ENCODE assay signal across 25 cellular contexts in the genomic region with DNA sequence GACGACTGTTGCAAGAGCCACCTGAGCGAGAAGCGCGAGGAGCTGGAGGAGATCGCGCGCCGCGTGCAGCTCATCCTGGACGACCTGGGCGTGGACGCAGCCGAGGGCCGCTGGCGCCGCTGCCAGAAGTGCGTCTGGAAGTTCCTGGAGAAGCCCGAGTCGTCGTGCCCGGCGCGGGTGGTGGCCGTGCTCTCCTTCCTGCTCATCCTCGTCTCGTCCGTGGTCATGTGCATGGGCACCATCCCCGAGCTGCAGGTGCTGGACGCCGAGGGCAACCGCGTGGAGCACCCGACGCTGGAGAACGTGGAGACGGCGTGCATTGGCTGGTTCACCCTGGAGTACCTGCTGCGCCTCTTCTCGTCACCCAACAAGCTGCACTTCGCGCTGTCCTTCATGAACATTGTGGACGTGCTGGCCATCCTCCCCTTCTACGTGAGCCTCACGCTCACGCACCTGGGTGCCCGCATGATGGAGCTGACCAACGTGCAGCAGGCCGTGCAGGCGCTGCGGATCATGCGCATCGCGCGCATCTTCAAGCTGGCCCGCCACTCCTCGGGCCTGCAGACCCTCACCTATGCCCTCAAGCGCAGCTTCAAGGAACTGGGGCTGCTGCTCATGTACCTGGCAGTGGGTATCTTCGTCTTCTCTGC. TPM values are rescaled to one million over a fixed set of nuclear protein-coding genes. Genes with fewer than 3 reads are reported as not detected.
DNase-seq lines count a peak whose midpoint lies in the region; ATAC-seq and TF ChIP-seq lines count a peak whose summit lies in the region.
"Had no signal": no experiment of that assay in that cellular context is flagged by ENCODE, and none has a peak within 500 bp of the region (broad histone marks: within the 10 kb centered on the region; RNA-seq: fewer than 3 reads in every experiment).

No MANE protein-coding gene starts in this region.

- no peak overlapping the region for H2BK15ac ChIP-seq in IMR-90 (ENCODE audit: low read depth, low read length)

- H3K9me1 ChIP-seq in IMR-90 (ENCODE audit: insufficient read depth, low read length): peaks cover 4% of the 10 kb centered on the region; the same call in 1 of the 2 replicates

- intact Hi-C loops in IMR-90 (cut with micrococcal nuclease) (loop anchor here (5.0 kb wide), 1 partner anchor 81 kb away; no protein-coding TSS in a partner anchor), sigmoid colon (cut with DNase I) (loop anchor here (5.0 to 10.0 kb wide), 2 partner anchors 81 to 212 kb away; no protein-coding TSS in a partner anchor)

- H3K9me3 ChIP-seq in IMR-90 (ENCODE audit: control insufficient read depth, insufficient read depth, low read length) (no peaks in the 10 kb centered on the region), iPS-15b (ENCODE audit: control insufficient read depth, insufficient read depth, low read length) (no peaks in the 10 kb centered on the region), sigmoid colon (no peaks in the 10 kb centered on the region)
- H3K9me3 ChIP-seq: HAP-1, testis had no signal

- no peak overlapping the region for H2AK9ac ChIP-seq in IMR-90 (replicated peaks; ENCODE audit: low read depth, low read length, poor library complexity)

- peaks cover 2% of the 10 kb centered on the region for H3K4me1 Mint-ChIP-seq in activated CD4-positive, alpha-beta T cell treated with anti-CD3 and anti-CD28 coated beads, Interleukin-2, amount 10 ng/mL, durations not matched to agents 7 days and 5 days

- no peak overlapping the region for H3K56ac ChIP-seq in IMR-90 (ENCODE audit: extremely low read depth, insufficient read depth, low read length)

- H3K23ac ChIP-seq in IMR-90 (ENCODE audit: low read depth, low read length): no peak overlapping the region

- H4K91ac ChIP-seq in IMR-90 (ENCODE audit: insufficient read depth, low read depth, low read length): no peak overlapping the region

- in situ Hi-C loops in IMR-90 (cut with MboI; ENCODE audit: low sequenced_read_pairs): no loop called here

- peaks cover 0 to 28% of the 10 kb centered on the region in 2 experiments; a peak in 2 of 4 replicates for H3K79me1 ChIP-seq in IMR-90 (ENCODE audit: low read depth in 1 of 2, low read length in 2 of 2)

- no peak overlapping the region for H2BK5ac ChIP-seq in IMR-90 (ENCODE audit: low read depth, low read length, poor library complexity, severe bottlenecking)

- H3K9ac ChIP-seq in IMR-90 (ENCODE audit: low read depth, low read length): no peak overlapping the region
- H3K9ac ChIP-seq in iPS-15b (ENCODE audit: low read depth, low read length): no peak overlapping the region
- H3K9ac ChIP-seq: parathyroid adenoma had no signal

- peaks cover 32% of the 10 kb centered on the region for H3K27me3 Mint-ChIP-seq in activated CD4-positive, alpha-beta T cell treated with anti-CD3 and anti-CD28 coated beads, Interleukin-2, amount 10 ng/mL, durations not matched to agents 7 days and 5 days

- no peak for TF ChIP-seq EP300 in sigmoid colon (IDR thresholded peaks at IDR 0.05)

- H2AFZ ChIP-seq in IMR-90 (replicated peaks; ENCODE audit: low read length, poor library complexity): peak overlapping the region; percentile 33
- H2AFZ ChIP-seq: parathyroid adenoma had no signal

- no TSS peak for BruUV-seq in IMR-90 (replicated peaks; lab: Mats Ljungman, UMichigan)

- H3K27ac ChIP-seq in IMR-90 (ENCODE audit: insufficient read depth, low read length) (no peak overlapping the region), sigmoid colon (peak overlapping the region in 1 of 4 donors; percentile 38)
- H3K27ac ChIP-seq: 22Rv1, parathyroid adenoma, testis, VCaP had no signal

- TF ChIP-seq RAD21 in IMR-90 (IDR thresholded peaks at IDR 0.05; ENCODE audit: low read length): no peak

- CTCF ChIA-PET in IMR-90 (lab: Yijun Ruan, JAX): interaction anchor here (1.0 to 1.9 kb wide), 3 partner anchors 12 to 80 kb away, joined by 3 to 7 read pairs (median 3); no protein-coding TSS in a partner anchor
- CTCF ChIA-PET in activated CD4-positive, alpha-beta T cell treated with anti-CD3 and anti-CD28 coated beads, Interleukin-2, amount 10 ng/mL, durations not matched to agents 7 days and 5 days (lab: Charles Lee): interaction anchor here (0.9 to 1.4 kb wide), 2 partner anchors 9 to 49 kb away, joined by 4 to 5 read pairs; no protein-coding TSS in a partner anchor

- H3K4me3 ChIP-seq in IMR-90 (ENCODE audit: insufficient read depth, low read depth, low read length): no peak overlapping the region
- H3K4me3 ChIP-seq in iPS-15b (ENCODE audit: low read depth, low read length): peak overlapping the region; percentile 45
- H3K4me3 ChIP-seq in sigmoid colon: no peak overlapping the region
- H3K4me3 ChIP-seq: HAP-1 had no signal

- ATAC-seq in IMR-90 (ENCODE audit: low read depth) (no peak), GM21529 (IDR thresholded peaks at IDR 0.05; ENCODE audit: unreplicated experiment) (no peak), GM21528 (IDR thresholded peaks at IDR 0.05; ENCODE audit: low FRiP score, unreplicated experiment) (no peak)

- H3K9me3 Mint-ChIP-seq in activated CD4-positive, alpha-beta T cell treated with anti-CD3 and anti-CD28 coated beads, Interleukin-2, amount 10 ng/mL, durations not matched to agents 7 days and 5 days: no peaks in the 10 kb centered on the region
- H3K9me3 Mint-ChIP-seq: activated T-helper 2 cell treated with anti-CD3 and anti-CD28 coated beads, Interferon-gamma antibody, Interleukin-2, Interleukin-4, amounts not matched to agents 10 μg/mL and 5 μg/mL and 100 μg/mL, durations not matched to agents 14 hours and 24 hours and 36 hours had no signal

- no peak overlapping the region for H2BK20ac ChIP-seq in IMR-90 (ENCODE audit: low read depth, low read length)

- no peak overlapping the region for H2AK5ac ChIP-seq in IMR-90 (ENCODE audit: low read depth, low read length)

- DNase-seq in DMS53 (lab: John Stamatoyannopoulos, UW) (peak; percentile 57), DMS53 treated with DMSO at 0.1 percent for 48 hours (lab: John Stamatoyannopoulos, UW; ENCODE audit: unreplicated experiment) (no peak), IMR-90 (no peak), sigmoid colon (peak; percentile 60)
- no peak for DNase-seq in activated CD4-positive, alpha-beta T cell treated with anti-CD3 and anti-CD28 coated beads, Interleukin-2, amount 10 ng/mL, durations not matched to agents 7 days and 5 days
- DNase-seq: amygdala, C1 segment of cervical spinal cord, cerebellar nuclear complex, DMS79, hypothalamus, Kasumi-1, midbrain, NCI-H1105 treated with DMSO at 0.1 percent for 48 hours, NCI-H2171 treated with DMSO at 0.1 percent for 48 hours, RPMI8226, testis had no signal

- H3K27ac Mint-ChIP-seq in activated CD4-positive, alpha-beta T cell treated with anti-CD3 and anti-CD28 coated beads, Interleukin-2, amount 10 ng/mL, durations not matched to agents 7 days and 5 days: no peak overlapping the region
- H3K27ac Mint-ChIP-seq: activated T-helper 2 cell treated with anti-CD3 and anti-CD28 coated beads, Interferon-gamma antibody, Interleukin-2, Interleukin-4, amounts not matched to agents 10 μg/mL and 5 μg/mL and 100 μg/mL, durations not matched to agents 14 hours and 24 hours and 36 hours had no signal

- POLR2A ChIA-PET in IMR-90 (lab: Charles Lee; ENCODE audit: unreplicated experiment): interaction anchor here (0.5 kb wide), 1 partner anchor 195 kb away, joined by 3 read pairs; no protein-coding TSS in a partner anchor
- POLR2A ChIA-PET in activated CD4-positive, alpha-beta T cell treated with anti-CD3 and anti-CD28 coated beads, Interleukin-2, amount 10 ng/mL, durations not matched to agents 7 days and 5 days (lab: Charles Lee): interaction anchor here (0.5 kb wide), 1 partner anchor 371 kb away, joined by 3 read pairs; no protein-coding TSS in a partner anchor

- H3K4ac ChIP-seq in IMR-90 (ENCODE audit: low read depth, low read length): 0 out of 2 replicates have a peak overlapping the region, but pooled peaks have one; percentile 33

- no peak overlapping the region; the same call in 1 of the 2 replicates for H3K4me2 ChIP-seq in IMR-90 (ENCODE audit: low read depth, low read length)

- no peak overlapping the region for H4K8ac ChIP-seq in IMR-90 (ENCODE audit: low read depth in 2 of 2, low read length in 2 of 2)

- H4K20me1 ChIP-seq in IMR-90 (ENCODE audit: insufficient read depth, low read length): no peaks in the 10 kb centered on the region

- TF ChIP-seq POLR2A in IMR-90 (IDR thresholded peaks at IDR 0.05; ENCODE audit: low read depth, low read length): no peak
- no peak for TF ChIP-seq POLR2A in sigmoid colon (IDR thresholded peaks at IDR 0.05)

- no peaks in the 10 kb centered on the region for H3K27me3 ChIP-seq in IMR-90 (ENCODE audit: control insufficient read depth, insufficient read depth, low read length)
- peaks cover 31% of the 10 kb centered on the region for H3K27me3 ChIP-seq in iPS-15b (ENCODE audit: control insufficient read depth, insufficient read depth, low read length)
- peaks cover 4 to 29% (median 16%) of the 10 kb centered on the region in 3 donors for H3K27me3 ChIP-seq in sigmoid colon
- H3K27me3 ChIP-seq: testis had no signal

- H2BK120ac ChIP-seq in IMR-90 (ENCODE audit: low read depth, low read length): no peak overlapping the region

- TF ChIP-seq CTCF in IMR-90 (conservative IDR thresholded peaks at IDR 0.05; ENCODE audit: low read depth, low read length) (no peak), sigmoid colon (IDR thresholded peaks at IDR 0.05) (no peak)

- H4K5ac ChIP-seq in IMR-90 (ENCODE audit: low read depth, low read length): no peak overlapping the region

- dilution Hi-C loops in IMR-90 (cut with HindIII; ENCODE audit: low sequenced_read_pairs, unreplicated experiment): no loop called here

- no peak overlapping the region for H3K18ac ChIP-seq in IMR-90 (ENCODE audit: low read depth, low read length)

- H3K36me3 Mint-ChIP-seq in activated CD4-positive, alpha-beta T cell treated with anti-CD3 and anti-CD28 coated beads, Interleukin-2, amount 10 ng/mL, durations not matched to agents 7 days and 5 days (ENCODE audit: low read depth): no peaks in the 10 kb centered on the region

- WGBS in IMR-90 (ENCODE audit: extremely low coverage in 2 of 2, insufficient read length in 1 of 2), 2 experiments: 94% methylated on average over 37 of the region's 58 CpGs; no CpG with 5 or more reads in 1 of the 2 experiments
- WGBS in sigmoid colon, 2 donors: 86 to 89% methylated on average over 58 of the region's 58 CpGs

- H3K14ac ChIP-seq in IMR-90 (replicated peaks; ENCODE audit: low read depth, low read length): no peak overlapping the region

- H3K4me1 ChIP-seq in IMR-90 (ENCODE audit: control insufficient read depth, insufficient read depth, low read length) (no peaks in the 10 kb centered on the region), iPS-15b (ENCODE audit: control insufficient read depth, insufficient read depth, low read length) (peaks cover 8% of the 10 kb centered on the region), sigmoid colon (peaks cover 0 to 15% (median 6%) of the 10 kb centered on the region in 4 donors)
- H3K4me1 ChIP-seq: HAP-1, parathyroid adenoma, testis had no signal

- no peak overlapping the region for H3K4me3 Mint-ChIP-seq in activated CD4-positive, alpha-beta T cell treated with anti-CD3 and anti-CD28 coated beads, Interleukin-2, amount 10 ng/mL, durations not matched to agents 7 days and 5 days

- no peaks in the 10 kb centered on the region for H3K36me3 ChIP-seq in IMR-90 (ENCODE audit: control insufficient read depth, insufficient read depth, low read length)
- no peaks in the 10 kb centered on the region for H3K36me3 ChIP-seq in iPS-15b (ENCODE audit: control insufficient read depth, insufficient read depth, low read length)
- no peaks in the 10 kb centered on the region for H3K36me3 ChIP-seq in sigmoid colon
- H3K36me3 ChIP-seq: HAP-1 had no signal

RNA-seq across cellular contexts. Expression of gene KCNF1, which starts 1.2 kb away (rescaled TPM):
- total RNA-seq in IMR-90 (2012; rRNA removed) (0.54 and 0.56 TPM in 2 replicates), sigmoid colon (1 to 10 TPM in 2 of 4 donors, under 1 TPM in 2; 0.16 to 1.4 (median 0.94) TPM)
- polyA plus RNA-seq in IMR-90 (2012; rRNA removed) (1.4 TPM in 2 replicates), sigmoid colon (1 to 10 TPM in 1 of 3 donors, under 1 TPM in 1, not detected in 1; 0.34 to 1.2 TPM)
- 0.61 and 2.1 TPM in 2 replicates for polyA plus RNA-seq in IMR-90 (2012; cell fraction: cytosol; rRNA removed)
- polyA plus RNA-seq in IMR-90 (2012; cell fraction: nucleus; rRNA removed; ENCODE audit: low replicate concordance): 0.88 and 2.2 TPM in 2 replicates
- not detected for total RNA-seq in activated CD4-positive, alpha-beta T cell treated with anti-CD3 and anti-CD28 coated beads, Interleukin-2, amount 10 ng/mL, durations not matched to agents 7 days and 5 days
- total RNA-seq: activated T-helper 2 cell treated with anti-CD3 and anti-CD28 coated beads, Interferon-gamma antibody, Interleukin-2, Interleukin-4, amounts not matched to agents 10 μg/mL and 5 μg/mL and 100 μg/mL, durations not matched to agents 14 hours and 24 hours and 36 hours; smooth muscle cell had no signal

Comparison
In these comparisons a context has a peak if more than half of its experiments do, and no peak if none do; other contexts are left out.
1. DNase-seq: peak in DMS53 (single experiment) and sigmoid colon (single experiment); none in DMS53 treated with DMSO at 0.1 percent for 48 hours (single experiment), IMR-90 (single experiment) and activated CD4-positive, alpha-beta T cell treated with anti-CD3 and anti-CD28 coated beads, Interleukin-2, amount 10 ng/mL, durations not matched to agents 7 days and 5 days (single experiment).